In genomic region chr21:26758083-26758861, GRCh38 we compare ENCODE assay signal across 24 cellular contexts.
"Had no signal": no experiment of that assay in that cellular context is flagged by ENCODE, and none has a peak within 500 bp of the region (broad histone marks: within the 10 kb centered on the region; RNA-seq: fewer than 3 reads in every experiment).

No MANE protein-coding gene starts in this region.

- H3K9ac ChIP-seq: KMS-11 had no signal

- H3K4me3 ChIP-seq: Peyer's patch had no signal

- H3K27me3 Mint-ChIP-seq: activated B cell treated with CpG ODN at 0.5 μM for 24 hours; activated CD4-positive, alpha-beta T cell treated with anti-CD3 and anti-CD28 coated beads, Interleukin-2, amount 10 ng/mL, durations not matched to agents 24 days and 14 days; activated CD8-positive, alpha-beta memory T cell treated with anti-CD3 and anti-CD28 coated beads, Interleukin-2, amount 10 ng/mL, durations not matched to agents 7 days and 5 days; activated T-cell treated with anti-CD3 and anti-CD28 coated beads, Interleukin-2, amount 50 U/mL, for 24 hours had no signal

- H3K9me3 ChIP-seq: Peyer's patch had no signal

- H3K27me3 ChIP-seq: Peyer's patch had no signal

- H3K27ac ChIP-seq: KMS-11, Peyer's patch, RWPE1 had no signal

- H3K9me3 Mint-ChIP-seq: activated B cell treated with CpG ODN at 0.5 μM for 24 hours; activated CD4-positive, alpha-beta T cell treated with anti-CD3 and anti-CD28 coated beads, Interleukin-2, amount 10 ng/mL, durations not matched to agents 24 days and 14 days; activated naive CD4-positive, alpha-beta T cell treated with anti-CD3 and anti-CD28 coated beads, Interleukin-2, amount 50 U/mL, for 24 hours; activated T-cell treated with anti-CD3 and anti-CD28 coated beads, Interleukin-2, amount 50 U/mL, for 24 hours; brain; T-cell had no signal

- ATAC-seq: activated CD8-positive, alpha-beta memory T cell treated with anti-CD3 and anti-CD28 coated beads, Interleukin-2, amount 10 ng/mL, durations not matched to agents 7 days and 5 days; T-cell had no signal

- H3K4me1 Mint-ChIP-seq: activated B cell treated with CpG ODN at 0.5 μM for 24 hours; activated CD4-positive, alpha-beta T cell treated with anti-CD3 and anti-CD28 coated beads, Interleukin-2, amount 10 ng/mL, durations not matched to agents 24 days and 14 days; activated CD8-positive, alpha-beta memory T cell treated with anti-CD3 and anti-CD28 coated beads, Interleukin-2, amount 10 ng/mL, durations not matched to agents 7 days and 5 days; activated naive CD4-positive, alpha-beta T cell treated with anti-CD3 and anti-CD28 coated beads, Interleukin-2, amount 50 U/mL, for 24 hours; brain; T-cell had no signal

- H3K4me3 Mint-ChIP-seq: activated B cell treated with CpG ODN at 0.5 μM for 24 hours; activated CD4-positive, alpha-beta T cell treated with anti-CD3 and anti-CD28 coated beads, Interleukin-2, amount 10 ng/mL, durations not matched to agents 24 days and 14 days; activated CD8-positive, alpha-beta memory T cell treated with anti-CD3 and anti-CD28 coated beads, Interleukin-2, amount 10 ng/mL, durations not matched to agents 7 days and 5 days; activated naive CD4-positive, alpha-beta T cell treated with anti-CD3 and anti-CD28 coated beads, Interleukin-2, amount 50 U/mL, for 24 hours; activated T-cell treated with anti-CD3 and anti-CD28 coated beads, Interleukin-2, amount 50 U/mL, for 24 hours; activated T-helper 1 cell treated with anti-CD3 and anti-CD28 coated beads, Interleukin-12 subunit alpha, Interleukin-12 subunit beta, Interleukin-2, Interleukin-4 antibody, amounts not matched to agents 30 ng/mL and 10 ng/mL and 1 ng/mL, durations not matched to agents 14 hours and 24 hours and 36 hours; brain; T-cell had no signal

- H3K27ac Mint-ChIP-seq: activated B cell treated with CpG ODN at 0.5 μM for 24 hours; activated CD4-positive, alpha-beta T cell treated with anti-CD3 and anti-CD28 coated beads, Interleukin-2, amount 10 ng/mL, durations not matched to agents 24 days and 14 days; activated CD8-positive, alpha-beta memory T cell treated with anti-CD3 and anti-CD28 coated beads, Interleukin-2, amount 10 ng/mL, durations not matched to agents 7 days and 5 days; activated naive CD4-positive, alpha-beta T cell treated with anti-CD3 and anti-CD28 coated beads, Interleukin-2, amount 50 U/mL, for 24 hours; activated T-cell treated with anti-CD3 and anti-CD28 coated beads, Interleukin-2, amount 50 U/mL, for 24 hours; activated T-helper 1 cell treated with anti-CD3 and anti-CD28 coated beads, Interleukin-12 subunit alpha, Interleukin-12 subunit beta, Interleukin-2, Interleukin-4 antibody, amounts not matched to agents 30 ng/mL and 10 ng/mL and 1 ng/mL, durations not matched to agents 14 hours and 24 hours and 36 hours; brain; T-cell had no signal

- DNase-seq: activated B cell treated with CpG ODN at 0.5 μM for 24 hours; activated CD4-positive, alpha-beta T cell treated with anti-CD3 and anti-CD28 coated beads for 1 hour; activated CD4-positive, alpha-beta T cell treated with anti-CD3 and anti-CD28 coated beads, Interleukin-2, amount 10 ng/mL, durations not matched to agents 24 days and 14 days; activated CD4-positive, alpha-beta T cell treated with anti-CD3 and anti-CD28 coated beads, Interleukin-2, amount 50 U/mL, for 48 hours; activated CD8-positive, alpha-beta memory T cell treated with anti-CD3 and anti-CD28 coated beads, Interleukin-2, amount 10 ng/mL, durations not matched to agents 7 days and 5 days; activated effector memory CD4-positive, alpha-beta T cell treated with Interleukin-2 at 50 U/mL for 16 hours; activated naive CD4-positive, alpha-beta T cell; activated T-cell treated with anti-CD3 and anti-CD28 coated beads, Interleukin-2, amount 50 U/mL, for 24 hours; aorta; NCI-H1092; NCI-H1436; NCI-H1694 treated with DMSO at 0.1 percent for 48 hours; NCI-H2081; NCI-H524; Peyer's patch; SHP77; T-cell; T-helper 2 cell; T1000 had no signal

- H3K4me1 ChIP-seq: Peyer's patch had no signal

- H3K4me2 ChIP-seq: KMS-11 had no signal

- H3K36me3 ChIP-seq: Peyer's patch had no signal

- H3K36me3 Mint-ChIP-seq: activated CD8-positive, alpha-beta memory T cell treated with anti-CD3 and anti-CD28 coated beads, Interleukin-2, amount 10 ng/mL, durations not matched to agents 7 days and 5 days; activated naive CD4-positive, alpha-beta T cell treated with anti-CD3 and anti-CD28 coated beads, Interleukin-2, amount 50 U/mL, for 24 hours; brain; T-cell had no signal
